1 cellular context compared by ENCODE assay signal in the genomic region with DNA sequence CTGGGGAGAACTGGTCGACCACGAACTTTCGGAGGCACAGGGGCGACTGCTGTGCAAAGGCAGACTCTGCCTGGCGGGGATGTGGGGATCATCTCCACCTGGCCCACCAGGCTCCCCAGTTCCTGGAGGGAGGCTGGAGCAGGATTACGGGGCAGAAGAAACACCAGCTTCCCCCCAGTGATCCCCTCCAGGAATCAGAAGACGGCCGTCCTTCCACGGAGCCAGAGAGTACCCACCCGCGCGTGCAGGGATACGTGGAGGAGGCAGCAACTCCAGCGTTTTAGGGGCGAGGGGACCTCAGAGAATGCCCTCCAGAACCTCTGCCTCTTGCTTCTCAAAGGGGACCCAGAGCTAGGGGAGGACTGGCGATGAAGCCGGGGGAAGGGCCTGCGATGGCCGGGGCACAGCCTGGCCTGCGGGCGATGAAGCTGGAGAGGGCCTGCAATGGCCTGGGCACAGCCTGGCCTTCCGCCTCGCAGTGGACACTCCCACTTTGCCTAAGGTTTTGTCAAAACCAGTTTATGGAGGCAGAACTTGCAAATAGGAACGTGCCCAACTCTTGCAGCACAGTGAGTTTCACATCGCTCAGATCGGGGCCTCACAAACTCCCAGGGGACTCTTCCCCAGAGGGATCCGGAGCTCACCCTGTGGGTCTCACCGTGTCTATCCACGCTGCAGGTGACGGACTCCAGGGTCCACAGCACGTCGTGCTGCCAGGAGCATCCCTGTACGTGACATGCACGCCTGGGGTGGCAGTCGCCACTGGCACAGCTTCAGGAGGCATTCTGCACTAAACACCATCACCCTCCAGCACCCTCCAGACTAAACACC.
TF ChIP-seq lines count a peak whose summit lies in the region.

No MANE protein-coding gene starts in this region.

TF ChIP-seq in GM12878, 131 proteins besides CTCF, POLR2A, EP300 and RAD21 (continued from another document):
- TF ChIP-seq, protein P1, sequence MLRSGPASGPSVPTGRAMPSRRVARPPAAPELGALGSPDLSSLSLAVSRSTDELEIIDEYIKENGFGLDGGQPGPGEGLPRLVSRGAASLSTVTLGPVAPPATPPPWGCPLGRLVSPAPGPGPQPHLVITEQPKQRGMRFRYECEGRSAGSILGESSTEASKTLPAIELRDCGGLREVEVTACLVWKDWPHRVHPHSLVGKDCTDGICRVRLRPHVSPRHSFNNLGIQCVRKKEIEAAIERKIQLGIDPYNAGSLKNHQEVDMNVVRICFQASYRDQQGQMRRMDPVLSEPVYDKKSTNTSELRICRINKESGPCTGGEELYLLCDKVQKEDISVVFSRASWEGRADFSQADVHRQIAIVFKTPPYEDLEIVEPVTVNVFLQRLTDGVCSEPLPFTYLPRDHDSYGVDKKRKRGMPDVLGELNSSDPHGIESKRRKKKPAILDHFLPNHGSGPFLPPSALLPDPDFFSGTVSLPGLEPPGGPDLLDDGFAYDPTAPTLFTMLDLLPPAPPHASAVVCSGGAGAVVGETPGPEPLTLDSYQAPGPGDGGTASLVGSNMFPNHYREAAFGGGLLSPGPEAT (IDR thresholded peaks at IDR 0.05; ENCODE audit: low read depth): no peak
- TF ChIP-seq BHLHE40 (IDR thresholded peaks at IDR 0.05; ENCODE audit: borderline replicate concordance in 1 of 2, low read depth in 2 of 2, low read length in 1 of 2) (peak; percentile 46 to 63; a peak in 3 of 4 replicates), MEF2B (IDR thresholded peaks at IDR 0.05; ENCODE audit: partially characterized antibody, poor library complexity, severe bottlenecking) (peak; percentile 96)
